Comparison of ENCODE assay signal across 15 cellular contexts in the genomic region with DNA sequence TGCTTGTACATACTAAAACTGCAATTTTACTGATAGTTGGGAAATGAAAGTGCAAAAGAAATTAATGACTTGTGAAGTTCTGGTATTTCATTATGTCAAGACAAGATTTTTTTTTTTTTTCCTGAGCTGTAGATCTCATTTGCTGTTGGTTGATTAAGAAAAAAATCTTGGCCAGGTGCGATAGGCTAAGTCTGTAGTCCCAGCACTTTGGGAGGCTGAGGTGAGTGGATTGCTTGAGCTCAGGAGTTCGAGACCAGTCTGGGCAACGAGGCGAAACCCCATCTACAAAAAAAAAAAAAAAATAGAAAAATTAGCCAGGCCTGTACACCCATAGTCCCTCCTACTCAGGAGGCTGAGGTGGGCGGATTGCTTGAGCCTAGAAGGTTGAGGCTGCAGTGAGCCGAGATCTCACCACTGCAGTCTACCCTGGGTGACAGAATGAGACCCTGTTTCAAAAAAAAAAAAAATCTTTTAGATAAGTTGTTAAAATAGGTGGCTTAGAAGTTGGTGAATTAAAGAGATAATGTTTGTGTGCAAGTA. TPM values are rescaled to one million over a fixed set of nuclear protein-coding genes. Genes with fewer than 3 reads are reported as not detected.
DNase-seq lines count a peak whose midpoint lies in the region; ATAC-seq and TF ChIP-seq lines count a peak whose summit lies in the region.
"Had no signal": no experiment of that assay in that cellular context is flagged by ENCODE, and none has a peak within 500 bp of the region (broad histone marks: within the 10 kb centered on the region; RNA-seq: fewer than 3 reads in every experiment).

No MANE protein-coding gene starts in this region.

- H3K4me1 ChIP-seq in OCI-LY3 (ENCODE audit: low read length), result peaks cover 77% of the 10 kb centered on the region
- H3K4me1 ChIP-seq: parathyroid adenoma had no signal

- intact Hi-C loops in posterior cingulate gyrus (cut with DNase I), result no loop called here

- DNase-seq in activated naive CD4-positive, alpha-beta T cell treated with Interleukin-2 at 50 U/mL for 16 hours, result peak; percentile 43
- DNase-seq in activated naive CD4-positive, alpha-beta T cell treated with anti-CD3 and anti-CD28 coated beads, Interleukin-2, amount 50 U/mL, for 16 hours, result no peak
- no peak for DNase-seq in activated naive CD8-positive, alpha-beta T cell treated with anti-CD3 and anti-CD28 coated beads, Interleukin-2, amount 10 ng/mL, durations not matched to agents 7 days and 5 days
- DNase-seq in stimulated activated naive CD8-positive, alpha-beta T cell treated with anti-CD3 and anti-CD28 coated beads, Interleukin-15, amount 100 ng/mL, for 72 hours, result no peak
- no peak for DNase-seq in glomerular visceral epithelial cell (ENCODE audit: extremely low spot score)
- no peak for DNase-seq in posterior cingulate gyrus
- DNase-seq: Calu3, left lung, NCI-H1048, small intestine, stomach had no signal

- H3K9ac ChIP-seq in OCI-LY3 (ENCODE audit: low read length), result no peak overlapping the region
- H3K9ac ChIP-seq: parathyroid adenoma had no signal

- H3K4me2 ChIP-seq in OCI-LY3 (ENCODE audit: low read length), result 0 out of 2 replicates have a peak overlapping the region, but pooled peaks have one; percentile 20

- H3K27me3 ChIP-seq in OCI-LY3 (ENCODE audit: low read depth, low read length), result no peaks in the 10 kb centered on the region
- H3K27me3 ChIP-seq: left lung, stomach had no signal

- H3K9me3 ChIP-seq in OCI-LY3 (ENCODE audit: insufficient read depth, low read length), result no peaks in the 10 kb centered on the region; the same call in 1 of the 2 replicates
- H3K9me3 ChIP-seq: left lung, stomach had no signal

- no peak overlapping the region for H2AFZ ChIP-seq in OCI-LY3 (ENCODE audit: low read depth, low read length)
- H2AFZ ChIP-seq: parathyroid adenoma had no signal

- peak overlapping the region; percentile 79 for H3K4me3 Mint-ChIP-seq in activated naive CD8-positive, alpha-beta T cell treated with anti-CD3 and anti-CD28 coated beads, Interleukin-2, amount 10 ng/mL, durations not matched to agents 7 days and 5 days
- peak overlapping the region; percentile 36 to 81 for H3K4me3 Mint-ChIP-seq in stimulated activated naive CD8-positive, alpha-beta T cell treated with anti-CD3 and anti-CD28 coated beads, Interleukin-15, amount 100 ng/mL, for 72 hours

- peak overlapping the region; percentile 86 for H3K27ac Mint-ChIP-seq in activated naive CD8-positive, alpha-beta T cell treated with anti-CD3 and anti-CD28 coated beads, Interleukin-2, amount 10 ng/mL, durations not matched to agents 7 days and 5 days
- H3K27ac Mint-ChIP-seq in stimulated activated naive CD8-positive, alpha-beta T cell treated with anti-CD3 and anti-CD28 coated beads, Interleukin-15, amount 100 ng/mL, for 72 hours, result peak overlapping the region in 1 of 2 donors; percentile 29

- no peak for TF ChIP-seq CTCF in OCI-LY3 (IDR thresholded peaks at IDR 0.05; ENCODE audit: low read depth, low read length)

- POLR2A ChIA-PET in activated naive CD8-positive, alpha-beta T cell treated with anti-CD3 and anti-CD28 coated beads, Interleukin-2, amount 10 ng/mL, durations not matched to agents 7 days and 5 days (lab: Charles Lee), result interaction anchor here (0.7 to 7.1 kb wide), 5 partner anchors 9 to 25 kb away, joined by 3 to 116 read pairs (median 5); a partner anchor contains a TSS

- H3K4me1 Mint-ChIP-seq in activated naive CD8-positive, alpha-beta T cell treated with anti-CD3 and anti-CD28 coated beads, Interleukin-2, amount 10 ng/mL, durations not matched to agents 7 days and 5 days, result peaks cover 69% of the 10 kb centered on the region
- peaks cover 84% of the 10 kb centered on the region for H3K4me1 Mint-ChIP-seq in stimulated activated naive CD8-positive, alpha-beta T cell treated with anti-CD3 and anti-CD28 coated beads, Interleukin-15, amount 100 ng/mL, for 72 hours

- peaks cover 88% of the 10 kb centered on the region for H4K20me1 ChIP-seq in OCI-LY3 (ENCODE audit: insufficient read depth, low read length)

- ATAC-seq in activated naive CD8-positive, alpha-beta T cell treated with anti-CD3 and anti-CD28 coated beads, Interleukin-2, amount 10 ng/mL, durations not matched to agents 7 days and 5 days (ENCODE audit: low read depth), result no peak
- no peak for ATAC-seq in stimulated activated naive CD8-positive, alpha-beta T cell treated with anti-CD3 and anti-CD28 coated beads, Interleukin-15, amount 100 ng/mL, for 72 hours
- no peak for ATAC-seq in GM18870 (IDR thresholded peaks at IDR 0.05; ENCODE audit: unreplicated experiment)
- ATAC-seq: HCT116, left lung had no signal

- H3K79me2 ChIP-seq in OCI-LY3 (ENCODE audit: low read length), result peaks cover 99% of the 10 kb centered on the region

- H3K9me3 Mint-ChIP-seq in activated naive CD8-positive, alpha-beta T cell treated with anti-CD3 and anti-CD28 coated beads, Interleukin-2, amount 10 ng/mL, durations not matched to agents 7 days and 5 days, result no peaks in the 10 kb centered on the region
- H3K9me3 Mint-ChIP-seq in stimulated activated naive CD8-positive, alpha-beta T cell treated with anti-CD3 and anti-CD28 coated beads, Interleukin-15, amount 100 ng/mL, for 72 hours, result no peaks in the 10 kb centered on the region

- peaks cover 42% of the 10 kb centered on the region for H3K36me3 ChIP-seq in OCI-LY3 (replicated peaks; ENCODE audit: low read depth, low read length)
- H3K36me3 ChIP-seq: left lung, stomach had no signal

- H3K27me3 Mint-ChIP-seq in activated naive CD8-positive, alpha-beta T cell treated with anti-CD3 and anti-CD28 coated beads, Interleukin-2, amount 10 ng/mL, durations not matched to agents 7 days and 5 days, result no peaks in the 10 kb centered on the region
- H3K27me3 Mint-ChIP-seq in stimulated activated naive CD8-positive, alpha-beta T cell treated with anti-CD3 and anti-CD28 coated beads, Interleukin-15, amount 100 ng/mL, for 72 hours, result no peaks in the 10 kb centered on the region

- H3K27ac ChIP-seq in OCI-LY3 (ENCODE audit: low read length), result peak overlapping the region; percentile 27
- H3K27ac ChIP-seq: left lung, parathyroid adenoma, stomach had no signal

- H3K36me3 Mint-ChIP-seq in activated naive CD8-positive, alpha-beta T cell treated with anti-CD3 and anti-CD28 coated beads, Interleukin-2, amount 10 ng/mL, durations not matched to agents 7 days and 5 days, result peaks cover 33% of the 10 kb centered on the region

- no peak overlapping the region for H3K4me3 ChIP-seq in OCI-LY3 (ENCODE audit: low read length)
- H3K4me3 ChIP-seq: left lung, stomach had no signal

RNA-seq across cellular contexts. Expression of a gene that starts 12.2 kb away (rescaled TPM):
- total RNA-seq in activated naive CD8-positive, alpha-beta T cell treated with anti-CD3 and anti-CD28 coated beads, Interleukin-2, amount 10 ng/mL, durations not matched to agents 7 days and 5 days, result 100 to 1,000 TPM; 193 to 199 TPM
